ENCODE assay signal across 1 cellular context in the genomic region with DNA sequence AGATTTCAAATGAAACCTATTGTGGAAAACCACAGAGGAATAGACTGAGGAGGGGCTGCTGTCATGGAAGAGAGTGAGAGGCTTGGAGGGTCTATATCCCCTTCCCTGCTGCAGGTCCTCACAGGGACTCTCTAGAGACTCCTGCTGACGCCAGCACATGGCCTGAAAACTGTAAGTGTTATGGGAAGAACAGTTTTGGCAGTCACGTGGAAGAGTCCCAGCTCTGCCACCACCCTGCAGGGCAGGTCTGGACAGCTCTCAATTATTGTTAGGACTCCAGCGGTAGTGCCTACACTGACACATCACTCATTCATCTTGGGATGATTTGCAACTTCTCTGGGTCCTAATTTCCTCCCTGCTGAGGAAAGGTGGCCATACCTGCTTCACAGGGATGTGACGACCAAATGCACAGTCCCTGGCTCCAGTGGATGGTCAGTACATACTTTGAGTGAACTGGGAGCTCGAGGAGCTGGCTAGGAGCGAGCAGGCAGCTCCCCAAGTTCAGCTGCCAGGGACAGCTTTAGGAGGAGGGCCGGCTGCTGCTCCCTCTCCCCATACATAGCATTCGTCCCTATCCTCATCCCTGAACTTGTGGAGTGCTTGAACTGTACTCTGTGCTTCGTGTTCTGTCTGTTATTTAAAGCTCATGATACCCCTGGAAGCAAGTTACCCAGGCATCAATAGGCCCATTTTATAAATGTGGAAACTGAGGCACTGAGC.
TF ChIP-seq lines count a peak whose summit lies in the region.

No MANE protein-coding gene starts in this region.

TF ChIP-seq in HCT116, 20 proteins besides CTCF, POLR2A, EP300 and RAD21:
- TF ChIP-seq CBX3 (IDR thresholded peaks at IDR 0.05; ENCODE audit: low read depth) (peak; percentile 12; the same call in 1 of the 2 replicates), JUND (IDR thresholded peaks at IDR 0.05) (no peak), SIN3A (IDR thresholded peaks at IDR 0.05; ENCODE audit: low read depth) (no peak), POLR2AphosphoS5 (IDR thresholded peaks at IDR 0.05; ENCODE audit: low read depth, low read length) (no peak), ELF1 (IDR thresholded peaks at IDR 0.05; ENCODE audit: borderline replicate concordance, low read depth) (no peak), EZH2 (IDR thresholded peaks at IDR 0.05) (no peak), FOSL1 (IDR thresholded peaks at IDR 0.05; ENCODE audit: low read depth) (0 out of 2 replicates have a peak, but pooled peaks have one; percentile 29), EZH2phosphoT487 (IDR thresholded peaks at IDR 0.05; ENCODE audit: borderline replicate concordance) (no peak), ZNF274 (IDR thresholded peaks at IDR 0.05; ENCODE audit: low read depth, low read length) (no peak), SP1 (IDR thresholded peaks at IDR 0.05; ENCODE audit: low read depth) (peak; percentile 43), ZFX (IDR thresholded peaks at IDR 0.05) (no peak), YY1 (IDR thresholded peaks at IDR 0.05; ENCODE audit: extremely low read depth, insufficient replicate concordance, low read depth, low read length) (no peak), EGR1 (IDR thresholded peaks at IDR 0.05; ENCODE audit: low read depth) (no peak), SRF (IDR thresholded peaks at IDR 0.05; ENCODE audit: low read depth) (no peak), CEBPB (IDR thresholded peaks at IDR 0.05; ENCODE audit: low read depth) (no peak), TCF7L2 (IDR thresholded peaks at IDR 0.05; ENCODE audit: borderline replicate concordance, extremely low read depth, insufficient read depth, insufficient read length) (no peak)
- TF ChIP-seq, protein P1, sequence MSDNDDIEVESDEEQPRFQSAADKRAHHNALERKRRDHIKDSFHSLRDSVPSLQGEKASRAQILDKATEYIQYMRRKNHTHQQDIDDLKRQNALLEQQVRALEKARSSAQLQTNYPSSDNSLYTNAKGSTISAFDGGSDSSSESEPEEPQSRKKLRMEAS (IDR thresholded peaks at IDR 0.05): peak; percentile 66; the same call in 1 of the 2 replicates
- TF ChIP-seq, protein P2, sequence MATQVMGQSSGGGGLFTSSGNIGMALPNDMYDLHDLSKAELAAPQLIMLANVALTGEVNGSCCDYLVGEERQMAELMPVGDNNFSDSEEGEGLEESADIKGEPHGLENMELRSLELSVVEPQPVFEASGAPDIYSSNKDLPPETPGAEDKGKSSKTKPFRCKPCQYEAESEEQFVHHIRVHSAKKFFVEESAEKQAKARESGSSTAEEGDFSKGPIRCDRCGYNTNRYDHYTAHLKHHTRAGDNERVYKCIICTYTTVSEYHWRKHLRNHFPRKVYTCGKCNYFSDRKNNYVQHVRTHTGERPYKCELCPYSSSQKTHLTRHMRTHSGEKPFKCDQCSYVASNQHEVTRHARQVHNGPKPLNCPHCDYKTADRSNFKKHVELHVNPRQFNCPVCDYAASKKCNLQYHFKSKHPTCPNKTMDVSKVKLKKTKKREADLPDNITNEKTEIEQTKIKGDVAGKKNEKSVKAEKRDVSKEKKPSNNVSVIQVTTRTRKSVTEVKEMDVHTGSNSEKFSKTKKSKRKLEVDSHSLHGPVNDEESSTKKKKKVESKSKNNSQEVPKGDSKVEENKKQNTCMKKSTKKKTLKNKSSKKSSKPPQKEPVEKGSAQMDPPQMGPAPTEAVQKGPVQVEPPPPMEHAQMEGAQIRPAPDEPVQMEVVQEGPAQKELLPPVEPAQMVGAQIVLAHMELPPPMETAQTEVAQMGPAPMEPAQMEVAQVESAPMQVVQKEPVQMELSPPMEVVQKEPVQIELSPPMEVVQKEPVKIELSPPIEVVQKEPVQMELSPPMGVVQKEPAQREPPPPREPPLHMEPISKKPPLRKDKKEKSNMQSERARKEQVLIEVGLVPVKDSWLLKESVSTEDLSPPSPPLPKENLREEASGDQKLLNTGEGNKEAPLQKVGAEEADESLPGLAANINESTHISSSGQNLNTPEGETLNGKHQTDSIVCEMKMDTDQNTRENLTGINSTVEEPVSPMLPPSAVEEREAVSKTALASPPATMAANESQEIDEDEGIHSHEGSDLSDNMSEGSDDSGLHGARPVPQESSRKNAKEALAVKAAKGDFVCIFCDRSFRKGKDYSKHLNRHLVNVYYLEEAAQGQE (IDR thresholded peaks at IDR 0.05; ENCODE audit: low read depth): no peak
- TF ChIP-seq, protein P3, sequence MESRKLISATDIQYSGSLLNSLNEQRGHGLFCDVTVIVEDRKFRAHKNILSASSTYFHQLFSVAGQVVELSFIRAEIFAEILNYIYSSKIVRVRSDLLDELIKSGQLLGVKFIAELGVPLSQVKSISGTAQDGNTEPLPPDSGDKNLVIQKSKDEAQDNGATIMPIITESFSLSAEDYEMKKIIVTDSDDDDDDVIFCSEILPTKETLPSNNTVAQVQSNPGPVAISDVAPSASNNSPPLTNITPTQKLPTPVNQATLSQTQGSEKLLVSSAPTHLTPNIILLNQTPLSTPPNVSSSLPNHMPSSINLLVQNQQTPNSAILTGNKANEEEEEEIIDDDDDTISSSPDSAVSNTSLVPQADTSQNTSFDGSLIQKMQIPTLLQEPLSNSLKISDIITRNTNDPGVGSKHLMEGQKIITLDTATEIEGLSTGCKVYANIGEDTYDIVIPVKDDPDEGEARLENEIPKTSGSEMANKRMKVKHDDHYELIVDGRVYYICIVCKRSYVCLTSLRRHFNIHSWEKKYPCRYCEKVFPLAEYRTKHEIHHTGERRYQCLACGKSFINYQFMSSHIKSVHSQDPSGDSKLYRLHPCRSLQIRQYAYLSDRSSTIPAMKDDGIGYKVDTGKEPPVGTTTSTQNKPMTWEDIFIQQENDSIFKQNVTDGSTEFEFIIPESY (IDR thresholded peaks at IDR 0.05; ENCODE audit: extremely low read depth, insufficient replicate concordance, low read length): no peak
- TF ChIP-seq, protein P4, sequence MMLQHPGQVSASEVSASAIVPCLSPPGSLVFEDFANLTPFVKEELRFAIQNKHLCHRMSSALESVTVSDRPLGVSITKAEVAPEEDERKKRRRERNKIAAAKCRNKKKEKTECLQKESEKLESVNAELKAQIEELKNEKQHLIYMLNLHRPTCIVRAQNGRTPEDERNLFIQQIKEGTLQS (IDR thresholded peaks at IDR 0.05): no peak
